Comparison of ENCODE assay signal across 8 cellular contexts in the genomic region with DNA sequence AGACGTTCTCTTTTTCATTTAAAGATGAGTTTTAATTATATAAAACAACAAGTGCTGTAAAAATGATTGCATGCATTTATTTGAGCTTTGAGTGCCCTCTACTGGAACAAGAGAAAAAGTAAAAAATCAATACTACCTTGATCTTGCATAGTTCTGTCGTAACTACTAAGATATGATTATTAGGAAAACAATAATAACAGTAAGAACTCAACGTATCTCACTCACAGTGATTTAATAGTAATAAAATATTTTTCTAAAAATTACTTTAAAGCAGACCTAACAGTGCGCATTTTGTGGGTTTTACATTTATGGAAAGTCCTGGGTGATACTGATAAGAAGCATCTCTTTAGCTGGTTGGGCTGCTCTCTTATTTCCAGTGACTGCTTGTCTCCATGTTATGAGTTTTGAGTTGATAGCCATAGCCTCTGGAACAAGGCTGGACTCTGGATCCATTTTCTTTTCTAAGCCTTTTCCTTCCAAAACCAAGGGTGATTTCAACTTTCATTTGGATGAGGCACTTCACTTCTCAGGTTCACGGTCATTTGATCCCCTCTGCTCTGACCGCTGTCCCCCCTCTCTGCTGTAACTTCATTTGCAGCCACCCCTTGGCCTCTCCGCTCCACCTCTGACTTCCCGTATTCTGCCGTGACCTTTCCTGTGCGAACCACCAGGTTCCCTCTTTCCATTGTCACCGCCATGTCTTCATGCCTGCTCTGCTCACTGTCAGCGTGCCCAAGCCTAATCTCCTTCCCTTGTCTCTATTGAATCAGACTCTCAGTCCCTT. TPM values are rescaled to one million over a fixed set of nuclear protein-coding genes. Genes with fewer than 3 reads are reported as not detected.
A peak's percentile ranks its signal among the peaks of the same experiment; 100 is the strongest.
DNase-seq lines count a peak whose midpoint lies in the region; ATAC-seq lines count a peak whose summit lies in the region.

No MANE protein-coding gene starts in this region.

- peak; percentile 8 for ATAC-seq in HG03175 (IDR thresholded peaks at IDR 0.05; ENCODE audit: unreplicated experiment)
- ATAC-seq in natural killer cell treated with Interleukin-12 subunit alpha and Interleukin-12 subunit beta and Interleukin-15 and Interleukin-18, amount 100 ng/mL, for 72 hours = peak in 1 of 2 donors; percentile 20

- peak overlapping the region; percentile 15 for H3K27ac Mint-ChIP-seq in activated T-helper 2 cell treated with anti-CD3 and anti-CD28 coated beads, Interferon-gamma antibody, Interleukin-2, Interleukin-4, amounts not matched to agents 10 μg/mL and 5 μg/mL and 100 μg/mL, durations not matched to agents 14 hours and 24 hours and 36 hours
- peak overlapping the region; percentile 45 to 68 for H3K27ac Mint-ChIP-seq in natural killer cell treated with Interleukin-12 subunit alpha and Interleukin-12 subunit beta and Interleukin-15 and Interleukin-18, amount 100 ng/mL, for 72 hours

- peaks cover 13% of the 10 kb centered on the region for H3K4me1 Mint-ChIP-seq in activated T-helper 2 cell treated with anti-CD3 and anti-CD28 coated beads, Interferon-gamma antibody, Interleukin-2, Interleukin-4, amounts not matched to agents 10 μg/mL and 5 μg/mL and 100 μg/mL, durations not matched to agents 14 hours and 24 hours and 36 hours (ENCODE audit: low read depth)
- H3K4me1 Mint-ChIP-seq in natural killer cell treated with Interleukin-12 subunit alpha and Interleukin-12 subunit beta and Interleukin-15 and Interleukin-18, amount 100 ng/mL, for 72 hours (ENCODE audit: low read depth in 2 of 2) = peaks cover 30 to 33% of the 10 kb centered on the region in 2 donors

- peaks cover 5% of the 10 kb centered on the region for H3K9me3 Mint-ChIP-seq in activated T-helper 2 cell treated with anti-CD3 and anti-CD28 coated beads, Interferon-gamma antibody, Interleukin-2, Interleukin-4, amounts not matched to agents 10 μg/mL and 5 μg/mL and 100 μg/mL, durations not matched to agents 14 hours and 24 hours and 36 hours
- H3K9me3 Mint-ChIP-seq in natural killer cell treated with Interleukin-12 subunit alpha and Interleukin-12 subunit beta and Interleukin-15 and Interleukin-18, amount 100 ng/mL, for 72 hours = peaks cover 24% of the 10 kb centered on the region

- H3K4me3 Mint-ChIP-seq in activated T-helper 2 cell treated with anti-CD3 and anti-CD28 coated beads, Interferon-gamma antibody, Interleukin-2, Interleukin-4, amounts not matched to agents 10 μg/mL and 5 μg/mL and 100 μg/mL, durations not matched to agents 14 hours and 24 hours and 36 hours (ENCODE audit: low read depth) = peak overlapping the region; percentile 1
- peak overlapping the region; percentile 78 for H3K4me3 Mint-ChIP-seq in natural killer cell treated with Interleukin-12 subunit alpha and Interleukin-12 subunit beta and Interleukin-15 and Interleukin-18, amount 100 ng/mL, for 72 hours

- peaks cover 22% of the 10 kb centered on the region for H3K27me3 Mint-ChIP-seq in activated T-helper 2 cell treated with anti-CD3 and anti-CD28 coated beads, Interferon-gamma antibody, Interleukin-2, Interleukin-4, amounts not matched to agents 10 μg/mL and 5 μg/mL and 100 μg/mL, durations not matched to agents 14 hours and 24 hours and 36 hours (ENCODE audit: low read depth)
- peaks cover 9 to 30% of the 10 kb centered on the region in 2 donors for H3K27me3 Mint-ChIP-seq in natural killer cell treated with Interleukin-12 subunit alpha and Interleukin-12 subunit beta and Interleukin-15 and Interleukin-18, amount 100 ng/mL, for 72 hours

- H3K36me3 Mint-ChIP-seq in activated T-helper 2 cell treated with anti-CD3 and anti-CD28 coated beads, Interferon-gamma antibody, Interleukin-2, Interleukin-4, amounts not matched to agents 10 μg/mL and 5 μg/mL and 100 μg/mL, durations not matched to agents 14 hours and 24 hours and 36 hours (ENCODE audit: low read depth) = no peaks in the 10 kb centered on the region
- H3K36me3 Mint-ChIP-seq in natural killer cell treated with Interleukin-12 subunit alpha and Interleukin-12 subunit beta and Interleukin-15 and Interleukin-18, amount 100 ng/mL, for 72 hours = peaks cover 24% of the 10 kb centered on the region

- peak; percentile 12 for DNase-seq in NCI-H510A treated with DMSO at 0.1 percent for 48 hours (lab: John Stamatoyannopoulos, UW)
- no peak for DNase-seq in NCI-H510A (lab: John Stamatoyannopoulos, UW)
- DNase-seq in activated T-helper 2 cell treated with anti-CD3 and anti-CD28 coated beads, Interferon-gamma antibody, Interleukin-2, Interleukin-4, amounts not matched to agents 10 μg/mL and 5 μg/mL and 100 μg/mL, durations not matched to agents 14 hours and 24 hours and 36 hours (ENCODE audit: low spot score) = no peak
- DNase-seq in natural killer cell treated with Interleukin-12 subunit alpha and Interleukin-12 subunit beta and Interleukin-15 and Interleukin-18, amount 100 ng/mL, for 72 hours (ENCODE audit: low spot score) = no peak
- DNase-seq in amniotic stem cell (lab: John Stamatoyannopoulos, UW) = no peak
- DNase-seq in NCI-H748 treated with DMSO at 0.1 percent for 48 hours (lab: John Stamatoyannopoulos, UW) = no peak
- DNase-seq in kidney glomerular epithelial cell (lab: John Stamatoyannopoulos, UW) = no peak

- intact Hi-C loops in activated T-helper 2 cell treated with anti-CD3 and anti-CD28 coated beads, Interferon-gamma antibody, Interleukin-2, Interleukin-4, amounts not matched to agents 10 μg/mL and 5 μg/mL and 100 μg/mL, durations not matched to agents 14 hours and 24 hours and 36 hours (cut with micrococcal nuclease) = loop anchor here (5.0 kb wide), 1 partner anchor 140 kb away; no protein-coding TSS in a partner anchor

RNA-seq across cellular contexts. Expression of a gene that starts 29.6 kb away (rescaled TPM):
- 0.97 and 1.0 TPM in 2 replicates for total RNA-seq in activated T-helper 2 cell treated with anti-CD3 and anti-CD28 coated beads, Interferon-gamma antibody, Interleukin-2, Interleukin-4, amounts not matched to agents 10 μg/mL and 5 μg/mL and 100 μg/mL, durations not matched to agents 14 hours and 24 hours and 36 hours
- total RNA-seq in natural killer cell treated with Interleukin-12 subunit alpha and Interleukin-12 subunit beta and Interleukin-15 and Interleukin-18, amount 100 ng/mL, for 72 hours = 1 to 10 TPM; 1.1 to 1.2 TPM
